Comparison of ENCODE assay signal across 1 cellular context in the genomic region with DNA sequence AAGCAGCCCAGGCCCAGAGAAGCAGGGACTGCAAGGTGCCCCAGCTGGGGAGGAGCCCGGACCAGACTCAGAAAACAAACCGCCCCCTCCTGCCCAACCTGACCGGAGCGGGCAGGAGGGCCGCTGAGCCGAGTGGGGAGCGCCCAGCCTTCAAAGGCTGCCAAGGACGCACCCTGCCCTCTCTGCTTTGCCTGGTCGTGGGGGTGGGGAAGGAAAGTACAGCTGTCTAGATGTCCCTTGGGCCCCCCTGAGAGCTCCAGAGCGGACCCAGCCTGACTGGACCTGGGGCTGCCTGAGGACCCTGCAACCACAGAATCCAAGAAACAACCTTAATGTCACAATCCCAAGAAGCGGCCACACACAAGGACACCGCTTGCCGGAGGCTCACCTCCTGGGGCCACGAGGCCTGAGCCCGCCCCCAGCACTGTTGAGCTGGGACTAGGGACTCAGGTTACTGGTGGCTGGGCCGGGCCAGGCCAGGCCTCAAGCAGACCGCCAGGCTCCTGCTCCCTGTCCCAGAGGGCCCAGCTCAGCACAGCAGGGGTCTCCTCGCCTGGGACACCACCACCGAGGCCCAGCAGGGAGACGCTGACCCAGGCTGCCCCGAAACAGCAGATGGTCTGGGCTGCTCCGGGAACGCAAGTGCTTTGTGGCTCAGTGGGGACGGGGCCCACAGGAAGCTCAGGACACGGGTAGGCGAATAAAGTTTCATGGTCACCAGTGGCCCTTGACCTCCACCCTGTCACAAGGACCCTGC.
TF ChIP-seq lines count a peak whose summit lies in the region.

No MANE protein-coding gene starts in this region.

TF ChIP-seq in HepG2, 621 proteins besides CTCF, POLR2A, EP300 and RAD21 (continued from another document and continues in another):
- TF ChIP-seq CSRNP1 (CRISPR knock-in tag; IDR thresholded peaks at IDR 0.05) = no peak
- TF ChIP-seq NR2F2 (IDR thresholded peaks at IDR 0.05; ENCODE audit: borderline replicate concordance, low read depth) = no peak
- no peak for TF ChIP-seq PRMT3 (CRISPR knock-in tag; IDR thresholded peaks at IDR 0.05; ENCODE audit: borderline replicate concordance, low read depth)
- TF ChIP-seq, protein P1, sequence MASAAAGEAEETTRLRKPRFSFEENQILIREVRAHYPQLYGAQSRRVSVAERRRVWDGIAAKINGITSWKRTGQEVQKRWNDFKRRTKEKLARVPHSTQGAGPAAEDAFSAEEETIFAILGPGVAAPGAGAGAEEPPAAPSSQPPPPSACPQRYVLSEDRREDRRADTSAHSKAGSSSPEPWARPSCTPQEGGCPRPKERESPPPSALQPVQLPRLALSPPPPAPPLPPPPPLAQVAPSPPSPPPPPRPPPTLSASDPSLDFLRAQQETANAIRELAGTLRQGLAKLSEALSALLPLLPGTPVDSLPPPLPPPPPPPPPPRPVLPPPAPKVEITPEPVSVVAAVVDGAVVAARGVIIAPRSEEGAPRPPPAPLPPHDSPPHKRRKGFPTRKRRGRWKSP (CRISPR knock-in tag; IDR thresholded peaks at IDR 0.05) = 0 out of 2 replicates have a peak, but pooled peaks have one; percentile 36
- TF ChIP-seq ZNF138 (CRISPR knock-in tag; IDR thresholded peaks at IDR 0.05; ENCODE audit: low read depth) = no peak
- TF ChIP-seq, protein P2, sequence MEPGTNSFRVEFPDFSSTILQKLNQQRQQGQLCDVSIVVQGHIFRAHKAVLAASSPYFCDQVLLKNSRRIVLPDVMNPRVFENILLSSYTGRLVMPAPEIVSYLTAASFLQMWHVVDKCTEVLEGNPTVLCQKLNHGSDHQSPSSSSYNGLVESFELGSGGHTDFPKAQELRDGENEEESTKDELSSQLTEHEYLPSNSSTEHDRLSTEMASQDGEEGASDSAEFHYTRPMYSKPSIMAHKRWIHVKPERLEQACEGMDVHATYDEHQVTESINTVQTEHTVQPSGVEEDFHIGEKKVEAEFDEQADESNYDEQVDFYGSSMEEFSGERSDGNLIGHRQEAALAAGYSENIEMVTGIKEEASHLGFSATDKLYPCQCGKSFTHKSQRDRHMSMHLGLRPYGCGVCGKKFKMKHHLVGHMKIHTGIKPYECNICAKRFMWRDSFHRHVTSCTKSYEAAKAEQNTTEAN (CRISPR knock-in tag; conservative IDR thresholded peaks at IDR 0.05) = no peak
- no peak for TF ChIP-seq TAF15 (IDR thresholded peaks at IDR 0.05; ENCODE audit: low read depth, low read length, poor library complexity, severe bottlenecking)
- no peak for TF ChIP-seq ZNF879 (CRISPR knock-in tag; IDR thresholded peaks at IDR 0.05)
- TF ChIP-seq BRF2 (CRISPR knock-in tag; IDR thresholded peaks at IDR 0.05) = no peak
- no peak for TF ChIP-seq KAT2B (IDR thresholded peaks at IDR 0.05; ENCODE audit: borderline replicate concordance, low read depth, low read length)
- no peak for TF ChIP-seq ARNT (IDR thresholded peaks at IDR 0.05)
- TF ChIP-seq ZNF354B (CRISPR knock-in tag; IDR thresholded peaks at IDR 0.05) = no peak
- no peak for TF ChIP-seq ZNF180 (CRISPR knock-in tag; IDR thresholded peaks at IDR 0.05; ENCODE audit: borderline replicate concordance, low read depth)
- TF ChIP-seq ZC3H13 (CRISPR knock-in tag; IDR thresholded peaks at IDR 0.05) = no peak
- TF ChIP-seq ZNF558 (CRISPR knock-in tag; IDR thresholded peaks at IDR 0.05; ENCODE audit: borderline replicate concordance) = no peak
- peak; percentile 47; the same call in 1 of the 2 replicates for TF ChIP-seq ZNF331 (CRISPR knock-in tag; IDR thresholded peaks at IDR 0.05)
- no peak for TF ChIP-seq HOXD1 (CRISPR knock-in tag; IDR thresholded peaks at IDR 0.05)
- TF ChIP-seq IRF2 (CRISPR knock-in tag; IDR thresholded peaks at IDR 0.05) = peak; percentile 25; the same call in 1 of the 2 replicates
- peak; percentile 19; the same call in 1 of the 2 replicates for TF ChIP-seq HNF4G (IDR thresholded peaks at IDR 0.05; ENCODE audit: borderline replicate concordance, low read depth, low read length)
- TF ChIP-seq HNF4G (CRISPR knock-in tag; IDR thresholded peaks at IDR 0.05; ENCODE audit: borderline replicate concordance, low read depth) = no peak
- TF ChIP-seq ZMYM4 (CRISPR knock-in tag; IDR thresholded peaks at IDR 0.05) = no peak; the same call in 1 of the 2 replicates
- TF ChIP-seq, protein P3, sequence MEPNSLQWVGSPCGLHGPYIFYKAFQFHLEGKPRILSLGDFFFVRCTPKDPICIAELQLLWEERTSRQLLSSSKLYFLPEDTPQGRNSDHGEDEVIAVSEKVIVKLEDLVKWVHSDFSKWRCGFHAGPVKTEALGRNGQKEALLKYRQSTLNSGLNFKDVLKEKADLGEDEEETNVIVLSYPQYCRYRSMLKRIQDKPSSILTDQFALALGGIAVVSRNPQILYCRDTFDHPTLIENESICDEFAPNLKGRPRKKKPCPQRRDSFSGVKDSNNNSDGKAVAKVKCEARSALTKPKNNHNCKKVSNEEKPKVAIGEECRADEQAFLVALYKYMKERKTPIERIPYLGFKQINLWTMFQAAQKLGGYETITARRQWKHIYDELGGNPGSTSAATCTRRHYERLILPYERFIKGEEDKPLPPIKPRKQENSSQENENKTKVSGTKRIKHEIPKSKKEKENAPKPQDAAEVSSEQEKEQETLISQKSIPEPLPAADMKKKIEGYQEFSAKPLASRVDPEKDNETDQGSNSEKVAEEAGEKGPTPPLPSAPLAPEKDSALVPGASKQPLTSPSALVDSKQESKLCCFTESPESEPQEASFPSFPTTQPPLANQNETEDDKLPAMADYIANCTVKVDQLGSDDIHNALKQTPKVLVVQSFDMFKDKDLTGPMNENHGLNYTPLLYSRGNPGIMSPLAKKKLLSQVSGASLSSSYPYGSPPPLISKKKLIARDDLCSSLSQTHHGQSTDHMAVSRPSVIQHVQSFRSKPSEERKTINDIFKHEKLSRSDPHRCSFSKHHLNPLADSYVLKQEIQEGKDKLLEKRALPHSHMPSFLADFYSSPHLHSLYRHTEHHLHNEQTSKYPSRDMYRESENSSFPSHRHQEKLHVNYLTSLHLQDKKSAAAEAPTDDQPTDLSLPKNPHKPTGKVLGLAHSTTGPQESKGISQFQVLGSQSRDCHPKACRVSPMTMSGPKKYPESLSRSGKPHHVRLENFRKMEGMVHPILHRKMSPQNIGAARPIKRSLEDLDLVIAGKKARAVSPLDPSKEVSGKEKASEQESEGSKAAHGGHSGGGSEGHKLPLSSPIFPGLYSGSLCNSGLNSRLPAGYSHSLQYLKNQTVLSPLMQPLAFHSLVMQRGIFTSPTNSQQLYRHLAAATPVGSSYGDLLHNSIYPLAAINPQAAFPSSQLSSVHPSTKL (CRISPR knock-in tag; IDR thresholded peaks at IDR 0.05) = no peak
- no peak for TF ChIP-seq TRIM24 (CRISPR knock-in tag; IDR thresholded peaks at IDR 0.05)
- TF ChIP-seq ZNF75D (CRISPR knock-in tag; IDR thresholded peaks at IDR 0.05; ENCODE audit: borderline replicate concordance) = no peak
- no peak for TF ChIP-seq HCFC1 (IDR thresholded peaks at IDR 0.05; ENCODE audit: low read depth, low read length)
- no peak for TF ChIP-seq DNMT1 (CRISPR knock-in tag; IDR thresholded peaks at IDR 0.05)
- no peak for TF ChIP-seq ETS1 (CRISPR knock-in tag; IDR thresholded peaks at IDR 0.05)
- peak; percentile 62; the same call in 1 of the 2 replicates for TF ChIP-seq MYC (CRISPR knock-in tag; IDR thresholded peaks at IDR 0.05; ENCODE audit: borderline replicate concordance)
- no peak for TF ChIP-seq MTA3 (CRISPR knock-in tag; IDR thresholded peaks at IDR 0.05)
- TF ChIP-seq ZBTB20 (CRISPR knock-in tag; IDR thresholded peaks at IDR 0.05; ENCODE audit: borderline replicate concordance, low read depth) = no peak
- TF ChIP-seq TRIM22 (IDR thresholded peaks at IDR 0.05) = no peak
- no peak for TF ChIP-seq ZNF670 (CRISPR knock-in tag; IDR thresholded peaks at IDR 0.05; ENCODE audit: borderline replicate concordance)
- no peak for TF ChIP-seq U2AF1 (optimal IDR thresholded peaks at IDR 0.05; ENCODE audit: low read depth, low read length)
- 0 out of 2 replicates have a peak, but pooled peaks have one; percentile 41 for TF ChIP-seq ZNF678 (CRISPR knock-in tag; IDR thresholded peaks at IDR 0.05)
- TF ChIP-seq ZNF773 (CRISPR knock-in tag; IDR thresholded peaks at IDR 0.05; ENCODE audit: borderline replicate concordance) = no peak
- TF ChIP-seq MTA1 (CRISPR knock-in tag; IDR thresholded peaks at IDR 0.05; ENCODE audit: borderline replicate concordance) = peak; percentile 17; the same call in 1 of the 2 replicates
- TF ChIP-seq USF2 (IDR thresholded peaks at IDR 0.05; ENCODE audit: low read depth, low read length) = no peak
- no peak for TF ChIP-seq USF2 (CRISPR knock-in tag; IDR thresholded peaks at IDR 0.05; ENCODE audit: borderline replicate concordance)
- peak; percentile 63 for TF ChIP-seq GABPB1 (CRISPR knock-in tag; IDR thresholded peaks at IDR 0.05)
- TF ChIP-seq GPN1 (CRISPR knock-in tag; IDR thresholded peaks at IDR 0.05; ENCODE audit: borderline replicate concordance) = no peak
- TF ChIP-seq, protein P4, sequence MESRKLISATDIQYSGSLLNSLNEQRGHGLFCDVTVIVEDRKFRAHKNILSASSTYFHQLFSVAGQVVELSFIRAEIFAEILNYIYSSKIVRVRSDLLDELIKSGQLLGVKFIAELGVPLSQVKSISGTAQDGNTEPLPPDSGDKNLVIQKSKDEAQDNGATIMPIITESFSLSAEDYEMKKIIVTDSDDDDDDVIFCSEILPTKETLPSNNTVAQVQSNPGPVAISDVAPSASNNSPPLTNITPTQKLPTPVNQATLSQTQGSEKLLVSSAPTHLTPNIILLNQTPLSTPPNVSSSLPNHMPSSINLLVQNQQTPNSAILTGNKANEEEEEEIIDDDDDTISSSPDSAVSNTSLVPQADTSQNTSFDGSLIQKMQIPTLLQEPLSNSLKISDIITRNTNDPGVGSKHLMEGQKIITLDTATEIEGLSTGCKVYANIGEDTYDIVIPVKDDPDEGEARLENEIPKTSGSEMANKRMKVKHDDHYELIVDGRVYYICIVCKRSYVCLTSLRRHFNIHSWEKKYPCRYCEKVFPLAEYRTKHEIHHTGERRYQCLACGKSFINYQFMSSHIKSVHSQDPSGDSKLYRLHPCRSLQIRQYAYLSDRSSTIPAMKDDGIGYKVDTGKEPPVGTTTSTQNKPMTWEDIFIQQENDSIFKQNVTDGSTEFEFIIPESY (CRISPR knock-in tag; IDR thresholded peaks at IDR 0.05) = no peak
- no peak for TF ChIP-seq LCORL (IDR thresholded peaks at IDR 0.05)
- TF ChIP-seq LCORL (CRISPR knock-in tag; IDR thresholded peaks at IDR 0.05) = 0 out of 2 replicates have a peak, but pooled peaks have one; percentile 26
- no peak for TF ChIP-seq ZBTB34 (CRISPR knock-in tag; IDR thresholded peaks at IDR 0.05)
